In the genomic region with DNA sequence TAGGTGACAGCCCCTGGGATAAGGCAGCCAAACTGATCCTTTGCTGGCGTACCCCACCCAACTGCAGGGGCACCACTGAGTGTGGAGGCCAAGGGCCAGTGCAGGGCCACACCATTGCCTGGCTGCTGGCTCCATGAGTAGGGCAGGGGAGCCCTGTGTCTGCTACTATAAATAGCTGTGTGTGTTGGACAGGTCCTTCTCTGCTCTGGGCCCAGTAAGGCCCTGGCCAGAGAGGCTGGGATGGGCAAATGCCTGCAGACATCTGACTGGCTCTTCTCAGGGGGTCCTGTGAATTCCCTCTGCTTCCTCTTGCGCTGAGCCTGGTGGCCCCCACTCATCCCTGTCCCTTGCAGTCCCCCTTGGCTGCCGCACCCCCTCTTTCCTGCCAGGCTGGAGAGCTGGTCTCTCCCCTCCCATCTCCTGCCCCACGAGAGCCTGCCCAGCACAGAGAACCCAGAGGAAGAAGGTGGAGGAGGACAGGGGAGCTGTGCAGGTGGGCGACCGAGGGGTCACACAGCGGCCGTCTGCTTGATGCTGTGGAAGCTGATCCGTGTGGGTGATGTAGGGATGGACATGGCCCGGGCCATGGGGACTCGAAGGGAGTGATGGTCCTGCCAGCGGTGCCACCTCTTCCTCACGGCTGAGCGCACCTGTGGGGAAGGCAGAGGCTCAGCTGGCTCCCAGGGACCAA, we compare ENCODE assay signal across 23 cellular contexts. TPM values are rescaled to one million over a fixed set of nuclear protein-coding genes. Genes with fewer than 3 reads are reported as not detected.
"Had no signal": no experiment of that assay in that cellular context is flagged by ENCODE, and none has a peak within 500 bp of the region (broad histone marks: within the 10 kb centered on the region; RNA-seq: fewer than 3 reads in every experiment).

No MANE protein-coding gene starts in this region.

- H3K27ac Mint-ChIP-seq: activated B cell treated with CpG ODN at 0.5 μM for 24 hours; activated CD4-positive, alpha-beta T cell treated with anti-CD3 and anti-CD28 coated beads, Interleukin-2, amount 10 ng/mL, durations not matched to agents 24 days and 14 days; activated T-helper 1 cell treated with anti-CD3 and anti-CD28 coated beads, Interleukin-12 subunit alpha, Interleukin-12 subunit beta, Interleukin-2, Interleukin-4 antibody, amounts not matched to agents 30 ng/mL and 10 ng/mL and 1 ng/mL, durations not matched to agents 14 hours and 24 hours and 36 hours; mesothelial cell of epicardium; stimulated activated memory B cell treated with anti-CD40 and anti-IgM and Interleukin-4, amounts not matched to agents 10 μg/mL and 1 μg/mL and 100 μg/mL, for 72 hours had no signal

- H3K36me3 Mint-ChIP-seq: stimulated activated memory B cell treated with anti-CD40 and anti-IgM and Interleukin-4, amounts not matched to agents 10 μg/mL and 1 μg/mL and 100 μg/mL, for 72 hours had no signal

- H3K9me3 Mint-ChIP-seq: activated B cell treated with CpG ODN at 0.5 μM for 24 hours; activated CD4-positive, alpha-beta T cell treated with anti-CD3 and anti-CD28 coated beads, Interleukin-2, amount 10 ng/mL, durations not matched to agents 24 days and 14 days; activated T-helper 1 cell treated with anti-CD3 and anti-CD28 coated beads, Interleukin-12 subunit alpha, Interleukin-12 subunit beta, Interleukin-2, Interleukin-4 antibody, amounts not matched to agents 30 ng/mL and 10 ng/mL and 1 ng/mL, durations not matched to agents 14 hours and 24 hours and 36 hours; central memory CD8-positive, alpha-beta T cell; mesothelial cell of epicardium had no signal

- ATAC-seq: lower lobe of right lung; right lobe of liver; stimulated activated memory B cell treated with anti-CD40 and anti-IgM and Interleukin-4, amounts not matched to agents 10 μg/mL and 1 μg/mL and 100 μg/mL, for 72 hours had no signal

- DNase-seq: activated B cell treated with CpG ODN at 0.5 μM for 24 hours; activated CD4-positive, alpha-beta T cell treated with anti-CD3 and anti-CD28 coated beads, Interleukin-2, amount 10 ng/mL, durations not matched to agents 24 days and 14 days; activated naive CD4-positive, alpha-beta T cell treated with Interleukin-2 at 50 U/mL for 16 hours; anterior cingulate cortex; brain microvascular endothelial cell; cortex of kidney; erythroblast; foreskin melanocyte; lower lobe of right lung; stimulated activated CD4-positive, alpha-beta T cell treated with anti-CD3 and anti-CD28 coated beads, Interleukin-4, amount 100 ng/mL, for 4 hours; T-helper 1 cell; T-helper 9 cell had no signal

- H3K36me3 ChIP-seq: brain microvascular endothelial cell, lower lobe of right lung, prostate gland, right lobe of liver, thoracic aorta, upper lobe of left lung had no signal

- H3K27ac ChIP-seq: brain microvascular endothelial cell, lower lobe of right lung, prostate gland, right lobe of liver, thoracic aorta, upper lobe of left lung had no signal

- H3K4me3 ChIP-seq: lower lobe of right lung, prostate gland, right lobe of liver, smooth muscle cell, thoracic aorta, upper lobe of left lung had no signal

- FAIRE-seq: endometrium had no signal

- H3K27me3 ChIP-seq: brain microvascular endothelial cell, right lobe of liver, upper lobe of left lung had no signal

- H3K4me1 ChIP-seq: lower lobe of right lung, prostate gland, right lobe of liver, upper lobe of left lung had no signal

- H3K27me3 Mint-ChIP-seq: activated B cell treated with CpG ODN at 0.5 μM for 24 hours; activated CD4-positive, alpha-beta T cell treated with anti-CD3 and anti-CD28 coated beads, Interleukin-2, amount 10 ng/mL, durations not matched to agents 24 days and 14 days; central memory CD8-positive, alpha-beta T cell; stimulated activated memory B cell treated with anti-CD40 and anti-IgM and Interleukin-4, amounts not matched to agents 10 μg/mL and 1 μg/mL and 100 μg/mL, for 72 hours had no signal

- H3K9me3 ChIP-seq: lower lobe of right lung, prostate gland, right lobe of liver, thoracic aorta, upper lobe of left lung had no signal

- H3K4me2 ChIP-seq: smooth muscle cell had no signal

- H3K4me1 Mint-ChIP-seq: activated B cell treated with CpG ODN at 0.5 μM for 24 hours; activated CD4-positive, alpha-beta T cell treated with anti-CD3 and anti-CD28 coated beads, Interleukin-2, amount 10 ng/mL, durations not matched to agents 24 days and 14 days; central memory CD8-positive, alpha-beta T cell; stimulated activated memory B cell treated with anti-CD40 and anti-IgM and Interleukin-4, amounts not matched to agents 10 μg/mL and 1 μg/mL and 100 μg/mL, for 72 hours had no signal

- H3K4me3 Mint-ChIP-seq: activated B cell treated with CpG ODN at 0.5 μM for 24 hours; activated CD4-positive, alpha-beta T cell treated with anti-CD3 and anti-CD28 coated beads, Interleukin-2, amount 10 ng/mL, durations not matched to agents 24 days and 14 days; activated T-helper 1 cell treated with anti-CD3 and anti-CD28 coated beads, Interleukin-12 subunit alpha, Interleukin-12 subunit beta, Interleukin-2, Interleukin-4 antibody, amounts not matched to agents 30 ng/mL and 10 ng/mL and 1 ng/mL, durations not matched to agents 14 hours and 24 hours and 36 hours; central memory CD8-positive, alpha-beta T cell; mesothelial cell of epicardium; stimulated activated memory B cell treated with anti-CD40 and anti-IgM and Interleukin-4, amounts not matched to agents 10 μg/mL and 1 μg/mL and 100 μg/mL, for 72 hours had no signal

RNA-seq across cellular contexts. Expression of gene CRHR2, which starts 29.2 kb away (rescaled TPM):
- total RNA-seq: activated B cell treated with CpG ODN at 0.5 μM for 24 hours; activated CD4-positive, alpha-beta T cell treated with anti-CD3 and anti-CD28 coated beads, Interleukin-2, amount 10 ng/mL, durations not matched to agents 24 days and 14 days; activated T-helper 1 cell treated with anti-CD3 and anti-CD28 coated beads, Interleukin-12 subunit alpha, Interleukin-12 subunit beta, Interleukin-2, Interleukin-4 antibody, amounts not matched to agents 30 ng/mL and 10 ng/mL and 1 ng/mL, durations not matched to agents 14 hours and 24 hours and 36 hours; kidney epithelial cell; lower lobe of right lung; mesothelial cell of epicardium; right lobe of liver; smooth muscle cell had no signal
